In genomic region chr1:81729818-81730217, GRCh38 we compare ENCODE assay signal across 17 cellular contexts.
DNase-seq lines count a peak whose midpoint lies in the region; TF ChIP-seq lines count a peak whose summit lies in the region.
"Had no signal": no experiment of that assay in that cellular context is flagged by ENCODE, and none has a peak within 500 bp of the region (broad histone marks: within the 10 kb centered on the region; RNA-seq: fewer than 3 reads in every experiment).

No MANE protein-coding gene starts in this region.

- no peak overlapping the region for H3K27ac Mint-ChIP-seq in glutamatergic neuron (ENCODE audit: unreplicated experiment)
- H3K27ac Mint-ChIP-seq: B cell; CD4-positive, CD25-positive, alpha-beta regulatory T cell; CD8-positive, alpha-beta T cell; H9 had no signal

- no peaks in the 10 kb centered on the region for H3K4me1 Mint-ChIP-seq in glutamatergic neuron (ENCODE audit: low read depth, unreplicated experiment)
- H3K4me1 Mint-ChIP-seq: B cell; CD4-positive, CD25-positive, alpha-beta regulatory T cell had no signal

- no peaks in the 10 kb centered on the region for H3K27me3 Mint-ChIP-seq in glutamatergic neuron (ENCODE audit: unreplicated experiment)
- H3K27me3 Mint-ChIP-seq: B cell; CD4-positive, CD25-positive, alpha-beta regulatory T cell had no signal

- H3K27me3 ChIP-seq in WERI-Rb-1 (ENCODE audit: insufficient read depth, low read depth, severe bottlenecking) (no peaks in the 10 kb centered on the region), neural cell (ENCODE audit: insufficient read depth, low read depth, low read length) (no peaks in the 10 kb centered on the region)
- H3K27me3 ChIP-seq: BLaER1 had no signal

- H4K20me1 ChIP-seq in neural cell (ENCODE audit: insufficient read depth): no peaks in the 10 kb centered on the region
- H4K20me1 ChIP-seq: BLaER1 had no signal

- no peaks in the 10 kb centered on the region for H3K36me3 ChIP-seq in WERI-Rb-1
- H3K36me3 ChIP-seq in neural cell (ENCODE audit: insufficient read depth, low read length): no peaks in the 10 kb centered on the region
- H3K36me3 ChIP-seq: BLaER1 had no signal

- no peaks in the 10 kb centered on the region for H3K36me3 Mint-ChIP-seq in glutamatergic neuron (ENCODE audit: unreplicated experiment)
- H3K36me3 Mint-ChIP-seq: CD4-positive, CD25-positive, alpha-beta regulatory T cell; CD8-positive, alpha-beta T cell had no signal

- H3K79me2 ChIP-seq in neural cell (replicated peaks; ENCODE audit: insufficient read depth, low read length): no peaks in the 10 kb centered on the region

- H3K9me3 Mint-ChIP-seq in glutamatergic neuron (ENCODE audit: unreplicated experiment): no peaks in the 10 kb centered on the region
- H3K9me3 Mint-ChIP-seq: H9 had no signal

- H3K9me3 ChIP-seq in WERI-Rb-1 (ENCODE audit: severe bottlenecking) (no peaks in the 10 kb centered on the region), neural cell (ENCODE audit: low read length) (no peaks in the 10 kb centered on the region)
- H3K9me3 ChIP-seq: BLaER1, Caco-2 had no signal

- no peak overlapping the region for H3K4me3 ChIP-seq in WERI-Rb-1 (ENCODE audit: low read depth, low read length)
- H3K4me3 ChIP-seq in neural cell (ENCODE audit: low read length): no peak overlapping the region
- H3K4me3 ChIP-seq: BLaER1, GM23248 had no signal

- peak; percentile 97 for TF ChIP-seq EP300 in neural cell (conservative IDR thresholded peaks at IDR 0.05; ENCODE audit: poor library complexity, severe bottlenecking)

- H2AFZ ChIP-seq in neural cell (ENCODE audit: low read depth, low read length): no peak overlapping the region
- H2AFZ ChIP-seq: GM23248 had no signal

- DNase-seq in NOMO-1 treated with DMSO at 0.1 percent for 48 hours (lab: John Stamatoyannopoulos, UW; ENCODE audit: unreplicated experiment) (peak; percentile 8), NOMO-1 (lab: John Stamatoyannopoulos, UW; ENCODE audit: unreplicated experiment in 2 of 2) (no peak), WERI-Rb-1 (no peak), retina (no peak), glutamatergic neuron (no peak)
- DNase-seq: Caco-2; CD4-positive, CD25-positive, alpha-beta regulatory T cell; CD8-positive, alpha-beta T cell; DMS53; DMS79 treated with DMSO at 0.1 percent for 48 hours; GM23248; H9 had no signal

- peak overlapping the region; percentile 54; the same call in 1 of the 2 replicates for H3K27ac ChIP-seq in WERI-Rb-1
- no peak overlapping the region for H3K27ac ChIP-seq in neural cell (ENCODE audit: low read length)
- H3K27ac ChIP-seq: 22Rv1, BLaER1, C4-2B, GM23248 had no signal

- TF ChIP-seq CTCF in WERI-Rb-1 (IDR thresholded peaks at IDR 0.05; ENCODE audit: low read depth, low read length) (no peak), neural cell (IDR thresholded peaks at IDR 0.05; ENCODE audit: poor library complexity, severe bottlenecking) (no peak), glutamatergic neuron (IDR thresholded peaks at IDR 0.05; ENCODE audit: partially characterized antibody, unreplicated experiment) (no peak)

- no peak overlapping the region for H3K4me3 Mint-ChIP-seq in glutamatergic neuron (ENCODE audit: unreplicated experiment)
- H3K4me3 Mint-ChIP-seq: B cell; CD4-positive, CD25-positive, alpha-beta regulatory T cell; CD8-positive, alpha-beta T cell; H9 had no signal

- no peak overlapping the region for H3K4me2 ChIP-seq in neural cell (ENCODE audit: low read length)
- H3K4me2 ChIP-seq: BLaER1 had no signal

- TF ChIP-seq RAD21 in neural cell (conservative IDR thresholded peaks at IDR 0.05): no peak

- no peaks in the 10 kb centered on the region for H3K9me2 ChIP-seq in neural cell (ENCODE audit: insufficient read depth, low read length)

- no peaks in the 10 kb centered on the region for H3F3A ChIP-seq in neural cell (ENCODE audit: insufficient read depth, low read length, poor library complexity, severe bottlenecking)

- H3K9ac ChIP-seq in neural cell (ENCODE audit: low read length): no peak overlapping the region
- H3K9ac ChIP-seq: BLaER1, GM23248 had no signal

TF ChIP-seq in neural cell, 6 proteins besides CTCF, POLR2A, EP300 and RAD21:
- TF ChIP-seq REST (IDR thresholded peaks at IDR 0.05; ENCODE audit: borderline replicate concordance) (no peak), POLR2AphosphoS5 (IDR thresholded peaks at IDR 0.05) (peak; percentile 73)
